Comparison of ENCODE assay signal across 1 cellular context in the genomic region with DNA sequence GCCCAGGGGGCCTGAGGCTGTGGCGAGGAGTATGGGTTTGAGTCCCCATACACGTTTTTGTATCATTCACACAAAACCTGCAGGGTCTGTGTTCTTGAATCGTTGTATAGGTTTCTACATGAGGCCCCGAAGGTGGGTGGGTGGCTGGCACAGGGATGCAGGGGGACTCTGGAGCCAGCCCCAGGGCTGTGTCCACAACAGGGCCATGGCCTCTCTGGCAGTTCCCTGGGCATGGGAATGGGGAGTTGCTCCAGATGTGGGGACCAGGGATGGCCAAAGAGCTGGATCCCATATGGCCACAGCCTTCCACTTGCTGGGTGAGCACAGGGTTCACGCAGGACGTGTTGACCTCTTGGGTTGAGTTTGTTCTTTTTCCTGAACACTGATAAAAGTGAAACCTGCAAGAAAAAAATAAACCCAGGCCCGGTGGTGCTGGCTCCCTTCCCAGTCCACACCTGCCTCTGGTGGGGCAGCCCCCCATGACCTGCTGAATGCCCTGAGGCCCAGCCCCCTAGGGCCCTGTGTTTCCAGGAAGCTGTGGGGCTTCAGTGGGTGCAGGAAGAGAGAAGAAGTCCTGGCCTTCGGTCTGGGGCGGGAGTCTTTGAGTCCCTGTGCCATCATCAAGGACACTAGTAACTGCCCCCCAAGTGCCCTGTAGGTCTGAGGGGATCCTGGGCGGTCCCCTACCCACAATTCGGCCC.
TF ChIP-seq lines count a peak whose summit lies in the region.

No MANE protein-coding gene starts in this region.

TF ChIP-seq in GM12891, 5 proteins besides CTCF, POLR2A, EP300 and RAD21:
- TF ChIP-seq PAX5 (IDR thresholded peaks at IDR 0.05; ENCODE audit: insufficient read depth, low read length, severe bottlenecking) (no peak), POU2F2 (IDR thresholded peaks at IDR 0.05; ENCODE audit: low read depth, low read length) (no peak), SPI1 (IDR thresholded peaks at IDR 0.05; ENCODE audit: low read depth, low read length) (no peak), TAF1 (IDR thresholded peaks at IDR 0.05; ENCODE audit: low read depth, low read length) (no peak), POLR2AphosphoS5 (IDR thresholded peaks at IDR 0.05; ENCODE audit: low read depth, low read length) (no peak)
TF ChIP-seq in GM12891: peak in this region for 0.
